Comparison of ENCODE assay signal across 19 cellular contexts in genomic region chr4:15117270-15117946, GRCh38.
DNase-seq lines count a peak whose midpoint lies in the region; ATAC-seq and TF ChIP-seq lines count a peak whose summit lies in the region.
"Had no signal": no experiment of that assay in that cellular context is flagged by ENCODE, and none has a peak within 500 bp of the region (broad histone marks: within the 10 kb centered on the region; RNA-seq: fewer than 3 reads in every experiment).

No MANE protein-coding gene starts in this region.

- H3K27ac Mint-ChIP-seq in stimulated activated naive CD8-positive, alpha-beta T cell treated with anti-CD3 and anti-CD28 coated beads, Interleukin-15, amount 100 ng/mL, for 72 hours = no peak overlapping the region
- no peak overlapping the region for H3K27ac Mint-ChIP-seq in progenitor cell of endocrine pancreas
- H3K27ac Mint-ChIP-seq: B cell had no signal

- H3K36me3 Mint-ChIP-seq in progenitor cell of endocrine pancreas (ENCODE audit: insufficient read depth) = peaks cover 1% of the 10 kb centered on the region

- ATAC-seq in activated CD4-positive, CD25-positive, alpha-beta regulatory T cell treated with anti-CD3 and anti-CD28 coated beads, Interleukin-2, amount 50 U/mL, for 24 hours = peak; percentile 64 to 65
- ATAC-seq in foreskin keratinocyte = peak; percentile 20
- ATAC-seq in stimulated activated naive CD8-positive, alpha-beta T cell treated with anti-CD3 and anti-CD28 coated beads, Interleukin-15, amount 100 ng/mL, for 72 hours = peak; percentile 80
- ATAC-seq: gastrocnemius medialis had no signal

- H3K4me3 Mint-ChIP-seq in stimulated activated naive CD8-positive, alpha-beta T cell treated with anti-CD3 and anti-CD28 coated beads, Interleukin-15, amount 100 ng/mL, for 72 hours = no peak overlapping the region
- H3K4me3 Mint-ChIP-seq in progenitor cell of endocrine pancreas (ENCODE audit: low read depth) = no peak overlapping the region
- H3K4me3 Mint-ChIP-seq: B cell had no signal

- TF ChIP-seq CTCF in foreskin keratinocyte (conservative IDR thresholded peaks at IDR 0.05) (no peak), progenitor cell of endocrine pancreas (IDR thresholded peaks at IDR 0.05; ENCODE audit: unreplicated experiment) (no peak)

- H3K4me1 Mint-ChIP-seq in stimulated activated naive CD8-positive, alpha-beta T cell treated with anti-CD3 and anti-CD28 coated beads, Interleukin-15, amount 100 ng/mL, for 72 hours = peaks cover 11% of the 10 kb centered on the region
- H3K4me1 Mint-ChIP-seq in progenitor cell of endocrine pancreas (ENCODE audit: low read depth) = peaks cover 9% of the 10 kb centered on the region
- H3K4me1 Mint-ChIP-seq: B cell had no signal

- DNase-seq in activated CD4-positive, CD25-positive, alpha-beta regulatory T cell treated with anti-CD3 and anti-CD28 coated beads, Interleukin-2, amount 50 U/mL, for 72 hours = no peak
- peak; percentile 5 for DNase-seq in stimulated activated CD4-positive, alpha-beta T cell treated with anti-CD3 and anti-CD28 coated beads, Interleukin-4, amount 100 ng/mL, for 24 hours
- DNase-seq in stimulated activated CD4-positive, alpha-beta T cell treated with anti-CD3 and anti-CD28 coated beads, Interleukin-2, amount 100 ng/mL, for 24 hours = no peak
- DNase-seq in foreskin keratinocyte (no peak), progenitor cell of endocrine pancreas (ENCODE audit: low spot score, unreplicated experiment) (no peak), NCI-H526 treated with DMSO at 0.1 percent for 48 hours (lab: John Stamatoyannopoulos, UW) (no peak)
- peak in 1 of 2 donors; percentile 16 for DNase-seq in stimulated activated naive CD8-positive, alpha-beta T cell treated with anti-CD3 and anti-CD28 coated beads, Interleukin-15, amount 100 ng/mL, for 72 hours
- DNase-seq: activated CD4-positive, alpha-beta T cell treated with anti-CD3 and anti-CD28 coated beads, Interleukin-2, amount 50 U/mL, for 4 hours; dermis blood vessel endothelial cell; gastrocnemius medialis; mammary epithelial cell; MG63; NCI-H82; retina; SHP77 treated with DMSO at 0.1 percent for 48 hours; testis had no signal

- H3K4me1 ChIP-seq in foreskin keratinocyte = no peaks in the 10 kb centered on the region
- H3K4me1 ChIP-seq: gastrocnemius medialis had no signal

- H3K27me3 Mint-ChIP-seq in stimulated activated naive CD8-positive, alpha-beta T cell treated with anti-CD3 and anti-CD28 coated beads, Interleukin-15, amount 100 ng/mL, for 72 hours = peaks cover 22% of the 10 kb centered on the region
- H3K27me3 Mint-ChIP-seq in progenitor cell of endocrine pancreas = no peaks in the 10 kb centered on the region

- peaks cover 18 to 32% of the 10 kb centered on the region in 2 donors for H3K9me3 Mint-ChIP-seq in stimulated activated naive CD8-positive, alpha-beta T cell treated with anti-CD3 and anti-CD28 coated beads, Interleukin-15, amount 100 ng/mL, for 72 hours
- peaks cover 7% of the 10 kb centered on the region for H3K9me3 Mint-ChIP-seq in progenitor cell of endocrine pancreas (ENCODE audit: low read depth)

- peaks cover 6% of the 10 kb centered on the region for H3K27me3 ChIP-seq in foreskin keratinocyte
- H3K27me3 ChIP-seq: gastrocnemius medialis, MG63, testis had no signal

- no peak overlapping the region for H3K27ac ChIP-seq in foreskin keratinocyte
- H3K27ac ChIP-seq: epithelial cell of prostate, gastrocnemius medialis, testis had no signal

Comparison
In these comparisons a context has a peak if more than half of its experiments do, and no peak if none do; other contexts are left out.
1. ATAC-seq: peak in every context shown above with its lines; median percentile 80 in stimulated activated naive CD8-positive, alpha-beta T cell treated with anti-CD3 and anti-CD28 coated beads, Interleukin-15, amount 100 ng/mL, for 72 hours; 64 in activated CD4-positive, CD25-positive, alpha-beta regulatory T cell treated with anti-CD3 and anti-CD28 coated beads, Interleukin-2, amount 50 U/mL, for 24 hours; 20 in foreskin keratinocyte.